In the genomic region with DNA sequence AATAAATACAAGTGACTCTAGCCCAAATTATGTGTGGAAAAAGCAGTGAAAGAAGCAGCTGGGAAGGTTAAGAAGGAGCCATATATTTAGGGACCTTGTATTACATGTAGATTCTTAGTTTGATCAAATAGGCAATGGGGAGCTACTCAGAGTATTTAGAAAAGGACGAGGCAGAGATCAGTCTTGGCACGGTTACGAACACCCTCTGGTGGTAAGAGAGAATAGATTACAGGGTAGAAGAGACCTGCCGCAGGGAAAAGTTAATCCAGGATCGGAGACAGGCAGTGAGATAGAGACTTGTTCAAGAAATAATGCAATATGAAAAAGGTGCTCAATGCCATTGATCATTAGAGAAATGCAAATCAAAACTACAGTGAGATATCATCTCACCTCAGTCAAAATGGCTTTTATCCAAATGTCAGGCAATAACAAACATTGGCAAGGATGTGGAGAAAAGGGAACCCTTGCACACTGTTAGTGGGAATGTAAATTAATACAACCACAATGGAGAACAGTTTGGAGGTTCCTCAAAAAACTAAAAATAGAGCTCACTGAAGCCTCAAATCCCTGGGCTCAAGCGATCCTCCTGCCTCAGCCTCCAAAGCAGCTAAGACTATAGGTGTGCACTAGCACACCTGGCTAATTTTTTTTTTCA, we compare ENCODE assay signal across 8 cellular contexts. TPM values are rescaled to one million over a fixed set of nuclear protein-coding genes. Genes with fewer than 3 reads are reported as not detected.
DNase-seq lines count a peak whose midpoint lies in the region; ATAC-seq and TF ChIP-seq lines count a peak whose summit lies in the region.

No MANE protein-coding gene starts in this region.

- no peak overlapping the region for H3K4me3 ChIP-seq in heart left ventricle
- no peak overlapping the region for H3K4me3 ChIP-seq in uterus

- H3K4me1 ChIP-seq in heart left ventricle: peaks cover 0 to 10% (median 0%) of the 10 kb centered on the region in 12 donors
- no peaks in the 10 kb centered on the region for H3K4me1 ChIP-seq in uterus

- H3K27me3 ChIP-seq in heart left ventricle (no peaks in the 10 kb centered on the region), uterus (no peaks in the 10 kb centered on the region)

- TF ChIP-seq CTCF in heart left ventricle (IDR thresholded peaks at IDR 0.05): peak in 8 of 12 donors; percentile 8 to 48 (median 36)
- TF ChIP-seq CTCF in uterus (IDR thresholded peaks at IDR 0.05): peak; percentile 13 to 44 (median 22)

- DNase-seq in heart left ventricle (no peak), cardiac septum (ENCODE audit: low spot score) (no peak), amniotic epithelial cell (ENCODE audit: low read depth) (peak; percentile 60), islet precursor cell (peak; percentile 60), uterus (peak in 1 of 2 donors; percentile 27), NCI-H1930 (lab: John Stamatoyannopoulos, UW) (no peak)
- DNase-seq in activated effector memory CD4-positive, alpha-beta T cell treated with Interleukin-2 at 50 U/mL for 16 hours: no peak

- H3K27ac ChIP-seq in heart left ventricle: no peak overlapping the region
- no peak overlapping the region for H3K27ac ChIP-seq in uterus

- H3K36me3 ChIP-seq in heart left ventricle (peaks cover 0 to 36% (median 14%) of the 10 kb centered on the region in 9 donors), uterus (no peaks in the 10 kb centered on the region)

- H3K9me3 ChIP-seq in heart left ventricle (no peaks in the 10 kb centered on the region), uterus (no peaks in the 10 kb centered on the region)

- WGBS in heart left ventricle, 4 donors: 44 to 52% (median 49%) methylated on average over 6 of the region's 6 CpGs

- intact Hi-C loops in heart left ventricle (cut with DNase I): loop anchor here in 7 of 10 donors (5.0 to 10.0 kb wide), 7 partner anchors 221 to 621 kb away; a partner anchor contains a TSS
- intact Hi-C loops in cardiac septum (cut with DNase I): no loop called here
- intact Hi-C loops in uterus (cut with DNase I; ENCODE audit: low total_unique reads): no loop called here

- no peak for TF ChIP-seq POLR2A in heart left ventricle (IDR thresholded peaks at IDR 0.05)
- TF ChIP-seq POLR2A in uterus (IDR thresholded peaks at IDR 0.05): no peak

- peak; percentile 71 to 79 (median 76) for ATAC-seq in heart left ventricle
- no peak for ATAC-seq in HG02623 (IDR thresholded peaks at IDR 0.05; ENCODE audit: unreplicated experiment)

RNA-seq across cellular contexts. Expression of a gene that starts 12.0 kb away (rescaled TPM):
- total RNA-seq in heart left ventricle (10 to 100 TPM in 7 of 9 donors, 1 to 10 TPM in 2; 7.7 to 18.2 (median 12.7) TPM), cardiac septum (15.1 TPM), uterus (100 to 1,000 TPM in 1 of 4 donors, 10 to 100 TPM in 3; 15.2 to 215 (median 57.6) TPM)
- polyA plus RNA-seq in heart left ventricle: 10 to 100 TPM in 1 of 2 donors, 1 to 10 TPM in 1; 4.3 to 17.8 TPM

RNA-seq across cellular contexts. Expression of a gene that starts 44.7 kb away (rescaled TPM):
- total RNA-seq in heart left ventricle (10 to 100 TPM in 1 of 9 donors, 1 to 10 TPM in 8; 3.2 to 10.3 (median 4.1) TPM), cardiac septum (4.5 TPM), uterus (10 to 100 TPM in 2 of 4 donors, 1 to 10 TPM in 2; 3.1 to 20.3 (median 11.6) TPM)
- 1 to 10 TPM in 1 of 2 donors, under 1 TPM in 1; 0.95 to 3.0 TPM for polyA plus RNA-seq in heart left ventricle

Comparison
In these comparisons a context has a peak if more than half of its experiments do, and no peak if none do; other contexts are left out.
1. intact Hi-C loops: an anchor here in heart left ventricle (5.0 to 10.0 kb wide); none called in cardiac septum and uterus.
2. DNase-seq: peak in amniotic epithelial cell (single experiment) and islet precursor cell (single experiment); none in heart left ventricle (0 of 5), cardiac septum (single experiment), activated effector memory CD4-positive, alpha-beta T cell treated with Interleukin-2 at 50 U/mL for 16 hours (single experiment) and NCI-H1930 (0 of 2).